9 cellular contexts compared by ENCODE assay signal in the genomic region with DNA sequence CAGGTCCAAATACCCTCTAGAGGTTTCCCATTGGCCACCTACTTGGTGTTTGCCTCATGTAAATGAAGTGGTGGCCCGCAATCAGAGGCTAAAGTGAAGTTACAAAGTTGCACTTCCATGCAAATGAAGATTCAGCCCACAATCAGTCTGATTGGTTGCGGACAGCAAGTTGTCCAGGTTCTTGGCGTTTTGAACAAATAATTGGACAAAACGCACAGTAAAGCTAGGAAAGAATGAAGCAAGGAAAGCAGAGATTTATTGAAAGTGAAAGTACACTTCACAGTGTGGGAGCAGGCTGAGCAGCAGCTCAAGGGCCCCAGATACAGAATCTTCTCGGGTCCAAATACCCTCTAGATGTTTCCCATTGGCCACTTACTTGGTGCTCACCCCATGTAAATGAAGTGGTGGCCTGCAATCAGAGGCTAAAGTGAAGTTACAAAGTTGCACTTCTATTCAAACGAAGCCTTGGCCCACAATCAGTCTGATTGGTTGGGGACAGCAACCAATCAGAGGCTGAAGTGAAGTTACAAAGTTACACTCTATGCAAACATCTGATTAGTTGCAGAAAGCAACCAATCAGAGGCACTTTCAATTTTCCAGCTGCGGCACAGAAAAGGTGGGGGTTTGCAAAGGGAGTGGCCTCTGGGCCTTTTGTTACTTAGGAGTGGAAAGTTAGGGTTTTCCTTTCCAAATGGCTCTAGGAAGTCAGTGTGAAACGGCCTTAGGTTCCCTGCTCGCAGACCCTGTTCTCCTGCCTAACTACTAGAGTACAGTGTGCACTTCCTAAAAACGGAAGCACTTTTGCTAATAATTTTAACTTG. TPM values are rescaled to one million over a fixed set of nuclear protein-coding genes. Genes with fewer than 3 reads are reported as not detected.
A peak's percentile ranks its signal among the peaks of the same experiment; 100 is the strongest.
DNase-seq lines count a peak whose midpoint lies in the region; ATAC-seq, FAIRE-seq and TF ChIP-seq lines count a peak whose summit lies in the region.
"Had no signal": no experiment of that assay in that cellular context is flagged by ENCODE, and none has a peak within 500 bp of the region (broad histone marks: within the 10 kb centered on the region; RNA-seq: fewer than 3 reads in every experiment).

No MANE protein-coding gene starts in this region.

- peaks cover 24% of the 10 kb centered on the region for H3K36me3 Mint-ChIP-seq in activated naive CD8-positive, alpha-beta T cell treated with anti-CD3 and anti-CD28 coated beads, Interleukin-2, amount 10 ng/mL, durations not matched to agents 7 days and 5 days

- FAIRE-seq in kidney (lab: Jason Lieb, UNC): no peak
- FAIRE-seq: islet of Langerhans had no signal

- ATAC-seq in GM18868 (IDR thresholded peaks at IDR 0.05; ENCODE audit: unreplicated experiment) (peak; percentile 36), HG03066 (IDR thresholded peaks at IDR 0.05; ENCODE audit: low read depth, unreplicated experiment) (peak; percentile 31), GM18502 (IDR thresholded peaks at IDR 0.05; ENCODE audit: poor library complexity, unreplicated experiment) (no peak)
- ATAC-seq in activated naive CD8-positive, alpha-beta T cell treated with anti-CD3 and anti-CD28 coated beads, Interleukin-2, amount 10 ng/mL, durations not matched to agents 7 days and 5 days (ENCODE audit: low read depth): peak; percentile 41

- peak overlapping the region; percentile 100 for H3K27ac Mint-ChIP-seq in activated naive CD8-positive, alpha-beta T cell treated with anti-CD3 and anti-CD28 coated beads, Interleukin-2, amount 10 ng/mL, durations not matched to agents 7 days and 5 days

- H3K4me1 Mint-ChIP-seq in activated naive CD8-positive, alpha-beta T cell treated with anti-CD3 and anti-CD28 coated beads, Interleukin-2, amount 10 ng/mL, durations not matched to agents 7 days and 5 days: peaks cover 37% of the 10 kb centered on the region

- H3K27me3 Mint-ChIP-seq in activated naive CD8-positive, alpha-beta T cell treated with anti-CD3 and anti-CD28 coated beads, Interleukin-2, amount 10 ng/mL, durations not matched to agents 7 days and 5 days: no peaks in the 10 kb centered on the region

- TF ChIP-seq CTCF in kidney (IDR thresholded peaks at IDR 0.05; ENCODE audit: borderline replicate concordance, extremely low read depth, insufficient read depth): no peak

- intact Hi-C loops in kidney (cut with DNase I): no loop called here

- DNase-seq in SK-N-MC (ENCODE audit: low read depth, low spot score): no peak
- peak; percentile 63 for DNase-seq in activated naive CD8-positive, alpha-beta T cell treated with anti-CD3 and anti-CD28 coated beads, Interleukin-2, amount 10 ng/mL, durations not matched to agents 7 days and 5 days
- DNase-seq in kidney: peak; percentile 66
- peak; percentile 15 to 54 (median 51) for DNase-seq in stimulated activated CD4-positive, alpha-beta T cell treated with anti-CD3 and anti-CD28 coated beads, TNF-alpha, amount 100 ng/mL, for 4 hours (ENCODE audit: low read depth in 3 of 3)
- DNase-seq in NCI-H82 treated with DMSO at 0.1 percent for 48 hours (lab: John Stamatoyannopoulos, UW; ENCODE audit: unreplicated experiment): no peak

- H3K9me3 ChIP-seq in SK-N-MC (ENCODE audit: low read depth, low read length) (no peaks in the 10 kb centered on the region), kidney (ENCODE audit: control insufficient read depth in 1 of 2, low read length in 2 of 2) (no peaks in the 10 kb centered on the region)

- H3K9ac ChIP-seq in SK-N-MC (ENCODE audit: insufficient read length) (no peak overlapping the region), kidney (ENCODE audit: low read length in 2 of 2) (peak overlapping the region in 1 of 2 donors; percentile 10)

- peaks cover 8% of the 10 kb centered on the region for H3K9me3 Mint-ChIP-seq in activated naive CD8-positive, alpha-beta T cell treated with anti-CD3 and anti-CD28 coated beads, Interleukin-2, amount 10 ng/mL, durations not matched to agents 7 days and 5 days

- POLR2A ChIA-PET in activated naive CD8-positive, alpha-beta T cell treated with anti-CD3 and anti-CD28 coated beads, Interleukin-2, amount 10 ng/mL, durations not matched to agents 7 days and 5 days (lab: Charles Lee): interaction anchor here (0.7 to 1.8 kb wide), 8 partner anchors 13 to 279 kb away, joined by 3 to 6 read pairs (median 3); no protein-coding TSS in a partner anchor

- H3K36me3 ChIP-seq in SK-N-MC (ENCODE audit: insufficient read depth, low read length) (no peaks in the 10 kb centered on the region), kidney (ENCODE audit: control insufficient read depth in 1 of 2, insufficient read depth in 2 of 2, low read length in 2 of 2) (no peaks in the 10 kb centered on the region)

- H3K4me3 ChIP-seq in SK-N-MC (peak overlapping the region; percentile 48), kidney (ENCODE audit: low read length in 2 of 2) (peak overlapping the region; percentile 43 to 60)

- peak overlapping the region; percentile 76 for H3K27ac ChIP-seq in SK-N-MC
- peak overlapping the region in 1 of 2 donors; percentile 53 for H3K27ac ChIP-seq in kidney (ENCODE audit: low read depth in 2 of 2, low read length in 2 of 2)

- peaks cover 7 to 8% of the 10 kb centered on the region in 2 donors for H3K4me1 ChIP-seq in kidney (ENCODE audit: control insufficient read depth in 1 of 2, insufficient read depth in 1 of 2, low read depth in 1 of 2, low read length in 2 of 2)

- peak overlapping the region; percentile 97 for H3K4me3 Mint-ChIP-seq in activated naive CD8-positive, alpha-beta T cell treated with anti-CD3 and anti-CD28 coated beads, Interleukin-2, amount 10 ng/mL, durations not matched to agents 7 days and 5 days

RNA-seq across cellular contexts. Expression of a gene that starts 4.7 kb away (rescaled TPM):
- total RNA-seq in activated naive CD8-positive, alpha-beta T cell treated with anti-CD3 and anti-CD28 coated beads, Interleukin-2, amount 10 ng/mL, durations not matched to agents 7 days and 5 days: 10 to 100 TPM; 58.4 to 59.7 TPM
- total RNA-seq in kidney: 144 TPM
- polyA plus RNA-seq in kidney (ENCODE audit: insufficient read depth, low read depth, low replicate concordance): 88.3 TPM

Comparison
In these comparisons a context has a peak if more than half of its experiments do, and no peak if none do; other contexts are left out.
1. DNase-seq: peak in activated naive CD8-positive, alpha-beta T cell treated with anti-CD3 and anti-CD28 coated beads, Interleukin-2, amount 10 ng/mL, durations not matched to agents 7 days and 5 days (single experiment), kidney (single experiment) and stimulated activated CD4-positive, alpha-beta T cell treated with anti-CD3 and anti-CD28 coated beads, TNF-alpha, amount 100 ng/mL, for 4 hours (3 of 3); none in SK-N-MC (single experiment) and NCI-H82 treated with DMSO at 0.1 percent for 48 hours (single experiment).